ENCODE assay signal across 25 cellular contexts in the genomic region with DNA sequence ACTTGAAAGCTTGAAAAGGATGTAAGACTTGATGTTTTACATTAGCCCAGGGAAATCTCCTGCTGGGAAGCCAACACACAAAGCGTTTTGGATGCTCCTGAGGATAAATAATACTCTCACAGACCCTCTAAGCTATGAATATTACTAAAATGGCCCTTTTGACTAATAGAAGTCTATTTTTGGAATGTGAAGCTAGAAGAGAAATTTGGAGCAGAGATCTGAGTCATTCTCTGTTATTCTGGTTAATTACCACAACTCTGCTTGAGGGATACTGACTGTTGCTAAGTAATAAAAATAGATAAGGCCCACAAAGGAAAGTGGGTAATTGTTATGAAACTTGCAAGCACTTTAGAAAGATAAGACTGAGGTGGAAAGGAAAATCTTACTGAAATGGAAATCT.
DNase-seq lines count a peak whose midpoint lies in the region; ATAC-seq and TF ChIP-seq lines count a peak whose summit lies in the region.
"Had no signal": no experiment of that assay in that cellular context is flagged by ENCODE, and none has a peak within 500 bp of the region (broad histone marks: within the 10 kb centered on the region; RNA-seq: fewer than 3 reads in every experiment).

No MANE protein-coding gene starts in this region.

- H3K27me3 Mint-ChIP-seq in HFFc6 (ENCODE audit: insufficient read depth), result no peaks in the 10 kb centered on the region; the same call in 1 of the 2 replicates
- no peaks in the 10 kb centered on the region for H3K27me3 Mint-ChIP-seq in activated CD4-positive, alpha-beta T cell treated with anti-CD3 and anti-CD28 coated beads, Interleukin-2, amount 10 ng/mL, durations not matched to agents 7 days and 5 days
- H3K27me3 Mint-ChIP-seq: CD4-positive, alpha-beta T cell; effector memory CD8-positive, alpha-beta T cell; stimulated activated memory B cell treated with anti-CD40 and anti-IgM and Interleukin-4, amounts not matched to agents 10 μg/mL and 1 μg/mL and 100 μg/mL, for 72 hours had no signal

- peak; percentile 57 for ATAC-seq in GM18498 (IDR thresholded peaks at IDR 0.05; ENCODE audit: unreplicated experiment)
- ATAC-seq in HG02870 (IDR thresholded peaks at IDR 0.05; ENCODE audit: unreplicated experiment), result peak; percentile 66
- no peak for ATAC-seq in GM21381 (IDR thresholded peaks at IDR 0.05; ENCODE audit: unreplicated experiment)
- ATAC-seq: effector memory CD8-positive, alpha-beta T cell; heart left ventricle; stimulated activated memory B cell treated with anti-CD40 and anti-IgM and Interleukin-4, amounts not matched to agents 10 μg/mL and 1 μg/mL and 100 μg/mL, for 72 hours had no signal

- H3K36me3 Mint-ChIP-seq in HFFc6 (ENCODE audit: low read depth), result no peaks in the 10 kb centered on the region
- H3K36me3 Mint-ChIP-seq in activated CD4-positive, alpha-beta T cell treated with anti-CD3 and anti-CD28 coated beads, Interleukin-2, amount 10 ng/mL, durations not matched to agents 7 days and 5 days (ENCODE audit: low read depth), result no peaks in the 10 kb centered on the region
- H3K36me3 Mint-ChIP-seq: immature natural killer cell; stimulated activated memory B cell treated with anti-CD40 and anti-IgM and Interleukin-4, amounts not matched to agents 10 μg/mL and 1 μg/mL and 100 μg/mL, for 72 hours had no signal

- no peak overlapping the region for H3K4me3 Mint-ChIP-seq in HFFc6
- H3K4me3 Mint-ChIP-seq in activated CD4-positive, alpha-beta T cell treated with anti-CD3 and anti-CD28 coated beads, Interleukin-2, amount 10 ng/mL, durations not matched to agents 7 days and 5 days, result no peak overlapping the region
- H3K4me3 Mint-ChIP-seq: CD4-positive, alpha-beta T cell; effector memory CD8-positive, alpha-beta T cell; immature natural killer cell; stimulated activated memory B cell treated with anti-CD40 and anti-IgM and Interleukin-4, amounts not matched to agents 10 μg/mL and 1 μg/mL and 100 μg/mL, for 72 hours had no signal

- peaks cover 12% of the 10 kb centered on the region for H3K9me3 Mint-ChIP-seq in HFFc6
- no peaks in the 10 kb centered on the region for H3K9me3 Mint-ChIP-seq in activated CD4-positive, alpha-beta T cell treated with anti-CD3 and anti-CD28 coated beads, Interleukin-2, amount 10 ng/mL, durations not matched to agents 7 days and 5 days
- H3K9me3 Mint-ChIP-seq: CD4-positive, alpha-beta T cell; effector memory CD8-positive, alpha-beta T cell; immature natural killer cell; stimulated activated memory B cell treated with anti-CD40 and anti-IgM and Interleukin-4, amounts not matched to agents 10 μg/mL and 1 μg/mL and 100 μg/mL, for 72 hours had no signal

- POLR2A ChIA-PET in activated CD4-positive, alpha-beta T cell treated with anti-CD3 and anti-CD28 coated beads, Interleukin-2, amount 10 ng/mL, durations not matched to agents 7 days and 5 days (lab: Charles Lee), result no interaction called here

- no peak overlapping the region for H3K27ac Mint-ChIP-seq in HFFc6
- no peak overlapping the region for H3K27ac Mint-ChIP-seq in activated CD4-positive, alpha-beta T cell treated with anti-CD3 and anti-CD28 coated beads, Interleukin-2, amount 10 ng/mL, durations not matched to agents 7 days and 5 days
- H3K27ac Mint-ChIP-seq: CD4-positive, alpha-beta T cell; effector memory CD8-positive, alpha-beta T cell; immature natural killer cell; stimulated activated memory B cell treated with anti-CD40 and anti-IgM and Interleukin-4, amounts not matched to agents 10 μg/mL and 1 μg/mL and 100 μg/mL, for 72 hours had no signal

- no peak for TF ChIP-seq CTCF in HFFc6 (IDR thresholded peaks at IDR 0.05)

- CTCF ChIA-PET in activated CD4-positive, alpha-beta T cell treated with anti-CD3 and anti-CD28 coated beads, Interleukin-2, amount 10 ng/mL, durations not matched to agents 7 days and 5 days (lab: Charles Lee), result no interaction called here

- no peaks in the 10 kb centered on the region for H3K4me1 Mint-ChIP-seq in HFFc6 (ENCODE audit: low read depth)
- no peaks in the 10 kb centered on the region for H3K4me1 Mint-ChIP-seq in activated CD4-positive, alpha-beta T cell treated with anti-CD3 and anti-CD28 coated beads, Interleukin-2, amount 10 ng/mL, durations not matched to agents 7 days and 5 days
- H3K4me1 Mint-ChIP-seq: immature natural killer cell; stimulated activated memory B cell treated with anti-CD40 and anti-IgM and Interleukin-4, amounts not matched to agents 10 μg/mL and 1 μg/mL and 100 μg/mL, for 72 hours had no signal

- DNase-seq in OCI-M1 (lab: John Stamatoyannopoulos, UW) (peak; percentile 51), glomerular endothelial cell (ENCODE audit: extremely low read depth, low read depth, low spot score) (peak; percentile 34), HFFc6 (no peak), SKM-1 (lab: John Stamatoyannopoulos, UW; ENCODE audit: unreplicated experiment) (no peak)
- no peak for DNase-seq in activated CD4-positive, alpha-beta T cell treated with anti-CD3 and anti-CD28 coated beads, Interleukin-2, amount 10 ng/mL, durations not matched to agents 7 days and 5 days
- DNase-seq: activated CD4-positive, alpha-beta T cell treated with anti-CD3 and anti-CD28 coated beads, Interleukin-2, amount 50 U/mL, for 48 hours; activated naive CD4-positive, alpha-beta T cell; CD4-positive, alpha-beta T cell; DMS53; effector memory CD8-positive, alpha-beta T cell; heart left ventricle; immature natural killer cell; NCI-H1092 treated with DMSO at 0.1 percent for 48 hours; NCI-H2081 treated with DMSO at 0.1 percent for 48 hours; NCI-H524; occipital lobe; right cardiac atrium; SHP77; T-helper 1 cell; thyroid gland; WERI-Rb-1 had no signal

Comparison
In these comparisons a context has a peak if more than half of its experiments do, and no peak if none do; other contexts are left out.
1. DNase-seq: peak in OCI-M1 (single experiment) and glomerular endothelial cell (single experiment); none in HFFc6 (single experiment), activated CD4-positive, alpha-beta T cell treated with anti-CD3 and anti-CD28 coated beads, Interleukin-2, amount 10 ng/mL, durations not matched to agents 7 days and 5 days (single experiment) and SKM-1 (single experiment).